ENCODE assay signal across 13 cellular contexts in genomic region chr3:42605550-42606173, GRCh38. TPM values are rescaled to one million over a fixed set of nuclear protein-coding genes. Genes with fewer than 3 reads are reported as not detected.
DNase-seq lines count a peak whose midpoint lies in the region; FAIRE-seq and TF ChIP-seq lines count a peak whose summit lies in the region.
"Had no signal": no experiment of that assay in that cellular context is flagged by ENCODE, and none has a peak within 500 bp of the region (broad histone marks: within the 10 kb centered on the region; RNA-seq: fewer than 3 reads in every experiment).

No MANE protein-coding gene starts in this region.

- H4K20me1 ChIP-seq in Karpas-422 (ENCODE audit: insufficient read depth, low read depth, low read length) = peaks cover 20% of the 10 kb centered on the region

- H3K9me3 ChIP-seq in Karpas-422 (ENCODE audit: low read length) (no peaks in the 10 kb centered on the region), WERI-Rb-1 (ENCODE audit: severe bottlenecking) (no peaks in the 10 kb centered on the region), left ventricle myocardium inferior (replicated peaks) (peaks cover 13% of the 10 kb centered on the region), skeletal muscle satellite cell (replicated peaks; ENCODE audit: low read length) (no peaks in the 10 kb centered on the region)
- H3K9me3 ChIP-seq: SJSA1 had no signal

- intact Hi-C loops in left ventricle myocardium inferior (cut with micrococcal nuclease) = no loop called here

- peak overlapping the region; percentile 28 for H3K4me2 ChIP-seq in Karpas-422 (ENCODE audit: low read depth, low read length, poor library complexity, severe bottlenecking)
- peak overlapping the region; percentile 12 for H3K4me2 ChIP-seq in skeletal muscle satellite cell (ENCODE audit: low read length)

- no peak for FAIRE-seq in RCC 7860 (lab: Jason Lieb, UNC)
- no peak for FAIRE-seq in D721Med (lab: Jason Lieb, UNC)

- TF ChIP-seq CTCF in WERI-Rb-1 (IDR thresholded peaks at IDR 0.05; ENCODE audit: low read depth, low read length) (no peak), left ventricle myocardium inferior (IDR thresholded peaks at IDR 0.05; ENCODE audit: borderline replicate concordance) (no peak), D721Med (IDR thresholded peaks at IDR 0.05; ENCODE audit: insufficient read depth, missing control alignments) (no peak)

- no peak overlapping the region for H3K4me3 ChIP-seq in Karpas-422 (ENCODE audit: low read length)
- H3K4me3 ChIP-seq in WERI-Rb-1 (ENCODE audit: low read depth, low read length) = no peak overlapping the region
- H3K4me3 ChIP-seq in left ventricle myocardium inferior = no peak overlapping the region
- no peak overlapping the region for H3K4me3 ChIP-seq in skeletal muscle satellite cell (ENCODE audit: low read length)
- H3K4me3 ChIP-seq: SJSA1 had no signal

- H3K27me3 ChIP-seq in Karpas-422 (ENCODE audit: low read length) = no peaks in the 10 kb centered on the region
- H3K27me3 ChIP-seq in WERI-Rb-1 (ENCODE audit: insufficient read depth, low read depth, severe bottlenecking) = no peaks in the 10 kb centered on the region
- H3K27me3 ChIP-seq in left ventricle myocardium inferior (ENCODE audit: low read depth) = no peaks in the 10 kb centered on the region
- H3K27me3 ChIP-seq in skeletal muscle satellite cell (ENCODE audit: control insufficient read depth, insufficient read depth, low read length) = no peaks in the 10 kb centered on the region
- H3K27me3 ChIP-seq: SJSA1 had no signal

- H2AFZ ChIP-seq in Karpas-422 (ENCODE audit: low read length) = no peak overlapping the region

- H3K79me2 ChIP-seq in Karpas-422 (ENCODE audit: low read length) = peaks cover 99% of the 10 kb centered on the region

- DNase-seq in Karpas-422 (no peak), WERI-Rb-1 (peak; percentile 31), left ventricle myocardium inferior (no peak), RCC 7860 (ENCODE audit: low spot score) (no peak), GDM1 (lab: John Stamatoyannopoulos, UW) (no peak), D721Med (ENCODE audit: insufficient read length, low spot score) (no peak)
- DNase-seq: activated CD4-positive, alpha-beta T cell treated with anti-CD3 and anti-CD28 coated beads, Interleukin-2, amount 10 ng/mL, durations not matched to agents 7 days and 5 days; activated naive CD4-positive, alpha-beta T cell treated with anti-CD3 and anti-CD28 coated beads, Interleukin-2, amount 10 ng/mL, durations not matched to agents 7 days and 5 days; DMS79 treated with DMSO at 0.1 percent for 48 hours; naive B cell; NCI-H2081 treated with DMSO at 0.1 percent for 48 hours had no signal

- H3K9ac ChIP-seq in Karpas-422 (ENCODE audit: low read length) = no peak overlapping the region
- no peak overlapping the region for H3K9ac ChIP-seq in skeletal muscle satellite cell (ENCODE audit: low read depth, low read length)

- H3K4me1 ChIP-seq in Karpas-422 (ENCODE audit: low read length) = peaks cover 70% of the 10 kb centered on the region
- H3K4me1 ChIP-seq in left ventricle myocardium inferior = peaks cover 88% of the 10 kb centered on the region
- peaks cover 21% of the 10 kb centered on the region for H3K4me1 ChIP-seq in skeletal muscle satellite cell (ENCODE audit: control insufficient read depth, insufficient read depth, low read length)

- H3K27ac ChIP-seq in Karpas-422 (ENCODE audit: low read length) (peak overlapping the region; percentile 25; the same call in 1 of the 2 replicates), WERI-Rb-1 (no peak overlapping the region), left ventricle myocardium inferior (replicated peaks) (peak overlapping the region; percentile 99)
- H3K27ac ChIP-seq: SJSA1 had no signal

- H3K36me3 ChIP-seq in Karpas-422 (ENCODE audit: insufficient read depth, low read length) (peaks cover 39% of the 10 kb centered on the region), WERI-Rb-1 (peaks cover 45% of the 10 kb centered on the region), left ventricle myocardium inferior (peaks cover 11% of the 10 kb centered on the region), skeletal muscle satellite cell (ENCODE audit: insufficient read depth, low read length) (peaks cover 23% of the 10 kb centered on the region)

- no peaks in the 10 kb centered on the region for H3K9me2 ChIP-seq in Karpas-422 (replicated peaks; ENCODE audit: insufficient read depth, low read length)

RNA-seq across cellular contexts. Expression of gene NKTR, which starts 5.2 kb away (rescaled TPM):
- 103 and 178 TPM in 2 replicates for total RNA-seq in Karpas-422 (2014; rRNA removed; shearing (Covaris generic); ENCODE audit: low replicate concordance)
- 20.0 TPM for total RNA-seq in left ventricle myocardium inferior
- 41.5 and 50.4 TPM in 2 replicates for total RNA-seq in skeletal muscle satellite cell (2012; rRNA removed)

RNA-seq across cellular contexts. Expression of gene SS18L2, which starts 15.0 kb away (rescaled TPM):
- total RNA-seq in Karpas-422 (2014; rRNA removed; shearing (Covaris generic); ENCODE audit: low replicate concordance) = 57.5 and 105 TPM in 2 replicates
- total RNA-seq in left ventricle myocardium inferior = 12.2 TPM
- total RNA-seq in skeletal muscle satellite cell (2012; rRNA removed) = 28.4 and 29.1 TPM in 2 replicates

RNA-seq across cellular contexts. Expression of gene SEC22C, which starts 23.9 kb away (rescaled TPM):
- total RNA-seq in Karpas-422 (2014; rRNA removed; shearing (Covaris generic); ENCODE audit: low replicate concordance) = 36.4 and 49.8 TPM in 2 replicates
- total RNA-seq in left ventricle myocardium inferior = 23.0 TPM
- 52.2 and 54.5 TPM in 2 replicates for total RNA-seq in skeletal muscle satellite cell (2012; rRNA removed)

RNA-seq across cellular contexts. Expression of gene ZBTB47, which starts 47.8 kb away (rescaled TPM):
- 0.07 and 0.11 TPM in 2 replicates for total RNA-seq in Karpas-422 (2014; rRNA removed; shearing (Covaris generic); ENCODE audit: low replicate concordance)
- 118 TPM for total RNA-seq in left ventricle myocardium inferior
- total RNA-seq in skeletal muscle satellite cell (2012; rRNA removed) = 14.2 and 18.1 TPM in 2 replicates
